Comparison of ENCODE assay signal across 20 cellular contexts in genomic region chr9:100125913-100126312, GRCh38. TPM values are rescaled to one million over a fixed set of nuclear protein-coding genes. Genes with fewer than 3 reads are reported as not detected.
A peak's percentile ranks its signal among the peaks of the same experiment; 100 is the strongest.
DNase-seq lines count a peak whose midpoint lies in the region; ATAC-seq, FAIRE-seq and TF ChIP-seq lines count a peak whose summit lies in the region.
"Had no signal": no experiment of that assay in that cellular context is flagged by ENCODE, and none has a peak within 500 bp of the region (broad histone marks: within the 10 kb centered on the region; RNA-seq: fewer than 3 reads in every experiment).

No MANE protein-coding gene starts in this region.

- peaks cover 1% of the 10 kb centered on the region for H3K27me3 Mint-ChIP-seq in glutamatergic neuron (ENCODE audit: unreplicated experiment)
- no peaks in the 10 kb centered on the region for H3K27me3 Mint-ChIP-seq in WTC11 (ENCODE audit: low read depth)
- H3K27me3 Mint-ChIP-seq: CD4-positive, alpha-beta memory T cell; IgD-negative memory B cell had no signal

- DNase-seq in GM23248 (peak; percentile 8), OCI-M1 (lab: John Stamatoyannopoulos, UW) (peak; percentile 54), erythroblast (lab: John Stamatoyannopoulos, UW) (peak; percentile 44 to 46), glutamatergic neuron (no peak), islet precursor cell (no peak), small intestine (no peak), WTC11 (ENCODE audit: low spot score) (no peak)
- DNase-seq: AML-193; CD4-positive, alpha-beta memory T cell; DMS153; DMS79 treated with DMSO at 0.1 percent for 48 hours; EL; Kasumi-1; KG1 had no signal

- TF ChIP-seq CTCF in glutamatergic neuron (IDR thresholded peaks at IDR 0.05; ENCODE audit: partially characterized antibody, unreplicated experiment) = no peak
- TF ChIP-seq CTCF in WTC11 (IDR thresholded peaks at IDR 0.05) = no peak

- H3K27ac Mint-ChIP-seq in glutamatergic neuron (ENCODE audit: unreplicated experiment) = peak overlapping the region; percentile 85
- H3K27ac Mint-ChIP-seq in WTC11 = no peak overlapping the region
- H3K27ac Mint-ChIP-seq: CD4-positive, alpha-beta memory T cell; IgD-negative memory B cell had no signal

- WGBS in GM23248 (ENCODE audit: low coverage in 1 of 2, low lambda C conversion rate in 2 of 2, missing lambda C conversion rate in 2 of 2), 2 experiments = 29 to 42% methylated on average over 2 of the region's 2 CpGs
- WGBS in small intestine, 3 donors = 96 to 98% (median 97%) methylated on average over 2 of the region's 2 CpGs

- H3K9ac ChIP-seq in GM23248 = no peak overlapping the region

- peaks cover 23% of the 10 kb centered on the region for H3K4me1 Mint-ChIP-seq in glutamatergic neuron (ENCODE audit: low read depth, unreplicated experiment)
- H3K4me1 Mint-ChIP-seq in WTC11 = peaks cover 2% of the 10 kb centered on the region; the same call in 1 of the 2 replicates

- H3K36me3 ChIP-seq in GM23248 (ENCODE audit: low read depth) (no peaks in the 10 kb centered on the region; the same call in 1 of the 2 replicates), small intestine (ENCODE audit: control insufficient read depth in 2 of 2, insufficient read depth in 2 of 2, low read length in 2 of 2) (peaks cover 0 to 1% of the 10 kb centered on the region in 2 donors)

- no peak for TF ChIP-seq POLR2A in erythroblast (IDR thresholded peaks at IDR 0.05; ENCODE audit: low read length)

- CTCF ChIA-PET in WTC11 (lab: Charles Lee) = no interaction called here

- H3K9me3 Mint-ChIP-seq in glutamatergic neuron (ENCODE audit: unreplicated experiment) (peaks cover 2% of the 10 kb centered on the region), WTC11 (no peaks in the 10 kb centered on the region)
- H3K9me3 Mint-ChIP-seq: CD4-positive, alpha-beta memory T cell; IgD-negative memory B cell had no signal

- H2AFZ ChIP-seq in GM23248 = no peak overlapping the region

- H3K36me3 Mint-ChIP-seq in glutamatergic neuron (ENCODE audit: unreplicated experiment) (no peaks in the 10 kb centered on the region), WTC11 (no peaks in the 10 kb centered on the region)

- in situ Hi-C loops in GM23248 (cut with MboI) = no loop called here

- peaks cover 7% of the 10 kb centered on the region; the same call in 1 of the 2 replicates for H3F3A ChIP-seq in GM23248 (ENCODE audit: insufficient read depth)

- H3K4me2 ChIP-seq in GM23248 (ENCODE audit: unreplicated experiment) = no peak overlapping the region

- H4K20me1 ChIP-seq in GM23248 (ENCODE audit: insufficient read depth) = no peaks in the 10 kb centered on the region

- H3K4me1 ChIP-seq in GM23248 (ENCODE audit: insufficient read depth) (no peaks in the 10 kb centered on the region; the same call in 1 of the 2 replicates), small intestine (ENCODE audit: control insufficient read depth in 2 of 2, insufficient read depth in 1 of 2, low read depth in 1 of 2, low read length in 1 of 2) (no peaks in the 10 kb centered on the region)
- H3K4me1 ChIP-seq: HAP-1 had no signal

- H3K4me3 Mint-ChIP-seq in glutamatergic neuron (ENCODE audit: unreplicated experiment) (no peak overlapping the region), WTC11 (no peak overlapping the region)
- H3K4me3 Mint-ChIP-seq: CD4-positive, alpha-beta memory T cell; IgD-negative memory B cell had no signal

- H3K27ac ChIP-seq in GM23248 (no peak overlapping the region), small intestine (ENCODE audit: low read depth in 1 of 2, low read length in 1 of 2) (no peak overlapping the region)
- H3K27ac ChIP-seq: C4-2B had no signal

- H3K27me3 ChIP-seq in GM23248 (replicated peaks; ENCODE audit: insufficient read depth) (no peaks in the 10 kb centered on the region), small intestine (ENCODE audit: control insufficient read depth in 2 of 2, insufficient read depth in 2 of 2, low read length in 2 of 2) (no peaks in the 10 kb centered on the region)

- POLR2A ChIA-PET in WTC11 (lab: Charles Lee) = no interaction called here

- H3K4me3 ChIP-seq in GM23248 (no peak overlapping the region), small intestine (ENCODE audit: low read depth in 1 of 2, low read length in 2 of 2) (no peak overlapping the region)
- H3K4me3 ChIP-seq: GM12878, HAP-1 had no signal

- H3K9me3 ChIP-seq in GM23248 (ENCODE audit: low read depth) = no peaks in the 10 kb centered on the region
- no peaks in the 10 kb centered on the region for H3K9me3 ChIP-seq in small intestine (ENCODE audit: control insufficient read depth, low read depth)
- H3K9me3 ChIP-seq: HAP-1 had no signal

- no peak for FAIRE-seq in small intestine (lab: Jason Lieb, UNC)
- FAIRE-seq: A204.1, GM12878, H1 had no signal

- H3K9me2 ChIP-seq in GM23248 (ENCODE audit: insufficient read depth) = no peaks in the 10 kb centered on the region

- H3K79me2 ChIP-seq in GM23248 (ENCODE audit: insufficient read depth) = peaks cover 10% of the 10 kb centered on the region; the same call in 1 of the 2 replicates

- ATAC-seq in WTC11 = no peak
- ATAC-seq: GM12878 had no signal

TF ChIP-seq in WTC11, 78 proteins besides CTCF, POLR2A, EP300 and RAD21:
- TF ChIP-seq KAT7 (CRISPR knock-in tag; IDR thresholded peaks at IDR 0.05; ENCODE audit: borderline replicate concordance) = no peak
- TF ChIP-seq CBFB (CRISPR knock-in tag; IDR thresholded peaks at IDR 0.05; ENCODE audit: low read depth) = no peak
- TF ChIP-seq NFYB (CRISPR knock-in tag; conservative IDR thresholded peaks at IDR 0.05; ENCODE audit: low read depth) = no peak

RNA-seq across cellular contexts. Expression of gene INVS, which starts 26.9 kb away (rescaled TPM):
- 13.8 and 17.0 TPM in 2 replicates for total RNA-seq in GM23248 (2014; rRNA removed; shearing (Covaris generic))
- polyA plus RNA-seq in GM23248 (2016; fragmentation: Nextera tagmentation; extraction: Ambion mirVana) (8.5 and 10.5 TPM in 2 replicates), small intestine (1 to 10 TPM; 2.7 to 7.4 (median 5.4) TPM)
- total RNA-seq in glutamatergic neuron (ENCODE audit: unreplicated experiment) (33.4 TPM), WTC11 (2021) (8.1 to 9.9 TPM (median 8.6 TPM) in 3 replicates)

RNA-seq across cellular contexts. Expression of gene ERP44, which starts 27.1 kb away (rescaled TPM):
- 23.8 and 24.2 TPM in 2 replicates for total RNA-seq in GM23248 (2014; rRNA removed; shearing (Covaris generic))
- polyA plus RNA-seq in GM23248 (2016; fragmentation: Nextera tagmentation; extraction: Ambion mirVana) = 50.5 and 51.6 TPM in 2 replicates
- total RNA-seq in glutamatergic neuron (ENCODE audit: unreplicated experiment) = 19.3 TPM
- 10 to 100 TPM; 11.9 to 26.1 (median 16.1) TPM for polyA plus RNA-seq in small intestine
- total RNA-seq in WTC11 (2021) = 13.2 to 14.1 TPM (median 13.7 TPM) in 3 replicates

Comparison
In these comparisons a context has a peak if more than half of its experiments do, and no peak if none do; other contexts are left out.
1. DNase-seq: peak in GM23248 (single experiment), OCI-M1 (single experiment) and erythroblast (2 of 2); none in glutamatergic neuron (single experiment), islet precursor cell (single experiment), small intestine (single experiment) and WTC11 (single experiment).